In the genomic region with DNA sequence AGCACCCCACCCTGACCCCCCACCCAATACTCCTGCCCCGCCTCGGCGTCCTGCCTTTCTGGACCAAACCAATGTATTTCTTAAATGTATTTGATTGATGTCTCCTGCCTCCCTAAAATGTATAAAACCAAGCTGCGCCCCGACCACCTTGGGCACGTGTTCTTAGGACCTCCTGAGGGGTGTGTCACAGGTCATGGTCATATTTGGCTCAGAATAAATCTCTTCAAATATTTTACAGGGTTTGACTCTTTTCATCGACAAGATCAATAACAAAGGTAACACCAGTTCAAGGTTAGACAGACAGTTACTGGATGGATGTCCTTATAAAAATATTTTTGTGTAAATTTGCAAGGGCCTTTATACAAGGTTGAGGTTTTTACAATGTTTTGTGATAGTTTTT, we compare ENCODE assay signal across 7 cellular contexts. TPM values are rescaled to one million over a fixed set of nuclear protein-coding genes. Genes with fewer than 3 reads are reported as not detected.
"Had no signal": no experiment of that assay in that cellular context is flagged by ENCODE, and none has a peak within 500 bp of the region (broad histone marks: within the 10 kb centered on the region; RNA-seq: fewer than 3 reads in every experiment).

No MANE protein-coding gene starts in this region.

RNA-seq across cellular contexts. Expression of gene OR2B2, which starts 12.0 kb away (rescaled TPM):
- total RNA-seq: M059J, OCI-LY7, PC-9, Right ventricle myocardium inferior, RPMI7951, SJCRH30, SK-MEL-5 had no signal

RNA-seq across cellular contexts. Expression of gene OR2B6, which starts 56.8 kb away (rescaled TPM):
- total RNA-seq: Right ventricle myocardium inferior, RPMI7951, SJCRH30, SK-MEL-5 had no signal
